ENCODE assay signal across 10 cellular contexts in the genomic region with DNA sequence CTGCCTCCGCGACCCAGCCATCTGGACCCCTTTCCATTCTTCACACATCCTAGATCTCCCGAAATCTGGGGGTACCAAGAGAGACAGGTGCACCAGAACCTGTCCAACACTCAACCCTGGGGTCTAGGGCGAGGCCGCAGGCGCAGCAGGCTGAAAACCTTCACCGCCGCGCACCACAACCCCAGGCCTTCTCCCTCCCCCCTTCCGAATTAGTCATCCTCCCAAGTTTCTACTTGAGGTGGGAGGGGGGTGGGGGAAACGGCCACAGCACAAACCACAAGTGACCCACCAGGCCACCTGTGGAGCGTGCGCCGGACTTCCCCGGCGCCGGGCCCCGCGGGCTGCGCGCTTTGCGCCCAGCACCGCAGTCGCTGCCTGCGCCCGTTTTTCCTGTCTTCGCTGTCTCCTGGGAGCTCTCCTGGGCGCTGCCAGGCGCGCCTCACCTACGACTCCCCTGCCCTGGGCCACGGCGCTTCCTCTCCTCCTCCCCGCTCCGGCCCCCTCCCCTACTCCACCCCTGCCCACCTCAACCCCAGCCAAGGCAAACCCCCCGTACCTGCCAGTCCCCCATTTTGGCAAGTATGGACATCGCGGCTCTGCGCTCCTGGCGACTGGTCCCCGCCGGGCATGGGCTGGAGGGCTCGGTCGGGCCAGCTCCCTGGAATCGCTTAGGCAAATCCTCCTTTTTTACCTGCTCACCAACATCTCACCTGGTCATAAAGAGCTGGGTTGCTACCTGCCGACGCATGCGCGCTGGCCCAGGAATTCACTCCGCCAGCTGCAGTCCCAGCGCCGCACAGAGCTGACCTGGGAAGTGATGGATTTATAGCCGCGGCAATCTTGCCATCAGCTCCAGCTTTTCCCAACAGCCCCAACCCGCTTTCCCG. TPM values are rescaled to one million over a fixed set of nuclear protein-coding genes. Genes with fewer than 3 reads are reported as not detected.
DNase-seq lines count a peak whose midpoint lies in the region; ATAC-seq and TF ChIP-seq lines count a peak whose summit lies in the region.
"Had no signal": no experiment of that assay in that cellular context is flagged by ENCODE, and none has a peak within 500 bp of the region (broad histone marks: within the 10 kb centered on the region; RNA-seq: fewer than 3 reads in every experiment).

No MANE protein-coding gene starts in this region.

- H3K4me3 ChIP-seq in mesodermal cell (ENCODE audit: extremely low read depth, insufficient read depth, low read length, poor library complexity, severe bottlenecking): peak overlapping the region; percentile 31

- CTCF ChIA-PET in T-cell (lab: Charles Lee): no interaction called here

- POLR2A ChIA-PET in T-cell (lab: Charles Lee): no interaction called here

- H3K4me1 Mint-ChIP-seq in brain: peaks cover 54% of the 10 kb centered on the region
- peaks cover 13 to 31% (median 24%) of the 10 kb centered on the region in 3 donors for H3K4me1 Mint-ChIP-seq in T-cell

- no peak overlapping the region for H3K27ac ChIP-seq in mesodermal cell (ENCODE audit: low read depth, low read length, severe bottlenecking)

- peaks cover 0 to 6% (median 0%) of the 10 kb centered on the region in 5 experiments for H3K9me3 Mint-ChIP-seq in brain
- H3K9me3 Mint-ChIP-seq in T-cell: no peaks in the 10 kb centered on the region

- H3K36me3 Mint-ChIP-seq in brain: no peaks in the 10 kb centered on the region
- peaks cover 4% of the 10 kb centered on the region for H3K36me3 Mint-ChIP-seq in T-cell
- H3K36me3 Mint-ChIP-seq: activated naive CD8-positive, alpha-beta T cell had no signal

- DNase-seq in T-cell: no peak
- no peak for DNase-seq in stimulated activated CD4-positive, alpha-beta T cell treated with anti-CD3 and anti-CD28 coated beads, Interleukin-15, amount 100 ng/mL, for 24 hours
- no peak for DNase-seq in NOMO-1 treated with DMSO at 0.1 percent for 48 hours (lab: John Stamatoyannopoulos, UW; ENCODE audit: unreplicated experiment)
- DNase-seq: hippocampal formation had no signal

- ATAC-seq in HG03108 (IDR thresholded peaks at IDR 0.05; ENCODE audit: unreplicated experiment) (peak; percentile 32), T-cell (replicated peaks in 1 of 4) (no peak), GM19452 (IDR thresholded peaks at IDR 0.05; ENCODE audit: unreplicated experiment) (no peak)

- peak overlapping the region; percentile 46 for H3K9ac ChIP-seq in ES-I3 (ENCODE audit: low read depth, low read length)

- peak overlapping the region in 4 of 5 experiments; percentile 49 to 80 (median 68) for H3K4me3 Mint-ChIP-seq in brain
- H3K4me3 Mint-ChIP-seq in T-cell: no peak overlapping the region
- H3K4me3 Mint-ChIP-seq: activated naive CD8-positive, alpha-beta T cell had no signal

- H3K9me3 ChIP-seq in ES-I3 (ENCODE audit: control insufficient read depth, insufficient read depth, low read length): no peaks in the 10 kb centered on the region; the same call in 1 of the 2 replicates
- H3K9me3 ChIP-seq in mesodermal cell (ENCODE audit: control insufficient read depth, low read length): no peaks in the 10 kb centered on the region

- H3K27ac Mint-ChIP-seq in brain (no peak overlapping the region), T-cell (no peak overlapping the region)
- H3K27ac Mint-ChIP-seq: activated naive CD8-positive, alpha-beta T cell had no signal

- peaks cover 20% of the 10 kb centered on the region for H3K4me1 ChIP-seq in ES-I3 (ENCODE audit: insufficient read depth, low read length)
- peaks cover 47% of the 10 kb centered on the region for H3K4me1 ChIP-seq in mesodermal cell (ENCODE audit: control insufficient read depth, insufficient read depth, low read length, poor library complexity, severe bottlenecking)

- H3K36me3 ChIP-seq in ES-I3 (ENCODE audit: insufficient read depth, low read length): no peaks in the 10 kb centered on the region
- H3K36me3 ChIP-seq in mesodermal cell (ENCODE audit: control insufficient read depth, insufficient read depth, low read length): no peaks in the 10 kb centered on the region

- TF ChIP-seq CTCF in brain (conservative IDR thresholded peaks at IDR 0.05): no peak

- WGBS in mesodermal cell (ENCODE audit: insufficient coverage in 2 of 2), 2 experiments: 1 to 3% methylated on average over 30 to 51 of the region's 56 CpGs

- H3K27me3 Mint-ChIP-seq in brain: peaks cover 100% of the 10 kb centered on the region
- H3K27me3 Mint-ChIP-seq in T-cell: peaks cover 68 to 93% of the 10 kb centered on the region in 2 donors

RNA-seq across cellular contexts. Expression of a gene that starts 4.2 kb away (rescaled TPM):
- 18.1 TPM for polyA plus RNA-seq in brain (ENCODE audit: insufficient read depth, low read depth, low replicate concordance)
- 22.4 TPM for polyA plus RNA-seq in mesodermal cell (2013, experiment 1 of 2)
- 17.4 TPM for polyA plus RNA-seq in mesodermal cell (2013, experiment 2 of 2)
- total RNA-seq in T-cell: under 1 TPM in 3 of 5 donors, not detected in 2; 0.15 to 0.69 (median 0.28) TPM

Comparison
In these comparisons a context has a peak if more than half of its experiments do, and no peak if none do; other contexts are left out.
1. H3K4me3 Mint-ChIP-seq: peak in brain (4 of 5); none in T-cell (0 of 3).